In genomic region chr17:57084802-57085447, GRCh38 we compare ENCODE assay signal across 8 cellular contexts. TPM values are rescaled to one million over a fixed set of nuclear protein-coding genes. Genes with fewer than 3 reads are reported as not detected.
A peak's percentile ranks its signal among the peaks of the same experiment; 100 is the strongest.
DNase-seq lines count a peak whose midpoint lies in the region; ATAC-seq and TF ChIP-seq lines count a peak whose summit lies in the region.

A gene with protein sequence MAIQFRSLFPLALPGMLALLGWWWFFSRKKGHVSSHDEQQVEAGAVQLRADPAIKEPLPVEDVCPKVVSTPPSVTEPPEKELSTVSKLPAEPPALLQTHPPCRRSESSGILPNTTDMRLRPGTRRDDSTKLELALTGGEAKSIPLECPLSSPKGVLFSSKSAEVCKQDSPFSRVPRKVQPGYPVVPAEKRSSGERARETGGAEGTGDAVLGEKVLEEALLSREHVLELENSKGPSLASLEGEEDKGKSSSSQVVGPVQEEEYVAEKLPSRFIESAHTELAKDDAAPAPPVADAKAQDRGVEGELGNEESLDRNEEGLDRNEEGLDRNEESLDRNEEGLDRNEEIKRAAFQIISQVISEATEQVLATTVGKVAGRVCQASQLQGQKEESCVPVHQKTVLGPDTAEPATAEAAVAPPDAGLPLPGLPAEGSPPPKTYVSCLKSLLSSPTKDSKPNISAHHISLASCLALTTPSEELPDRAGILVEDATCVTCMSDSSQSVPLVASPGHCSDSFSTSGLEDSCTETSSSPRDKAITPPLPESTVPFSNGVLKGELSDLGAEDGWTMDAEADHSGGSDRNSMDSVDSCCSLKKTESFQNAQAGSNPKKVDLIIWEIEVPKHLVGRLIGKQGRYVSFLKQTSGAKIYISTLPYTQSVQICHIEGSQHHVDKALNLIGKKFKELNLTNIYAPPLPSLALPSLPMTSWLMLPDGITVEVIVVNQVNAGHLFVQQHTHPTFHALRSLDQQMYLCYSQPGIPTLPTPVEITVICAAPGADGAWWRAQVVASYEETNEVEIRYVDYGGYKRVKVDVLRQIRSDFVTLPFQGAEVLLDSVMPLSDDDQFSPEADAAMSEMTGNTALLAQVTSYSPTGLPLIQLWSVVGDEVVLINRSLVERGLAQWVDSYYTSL (plus strand): TSS chr17:57085246. CDS start chr17:57105465, 20,219 bp downstream.

- H4K20me1 ChIP-seq in SK-N-SH (ENCODE audit: insufficient read depth) = no peaks in the 10 kb centered on the region

- CTCF ChIA-PET in SK-N-SH (lab: Yijun Ruan, JAX) = interaction anchor here (0.6 to 4.2 kb wide), 20 partner anchors 10 to 749 kb away, joined by 3 to 13 read pairs (median 4); partner anchors contain the start of gene SCPEP1

- H2AFZ ChIP-seq in SK-N-SH (ENCODE audit: low read depth) = peak within 1 kb of the TSS; percentile 99

- no peaks in the 10 kb centered on the region for H3K9me2 ChIP-seq in SK-N-SH

- peak within 1 kb of the TSS; percentile 98 for H3K9ac ChIP-seq in SK-N-SH

- 0 out of 2 replicates have a peak, but pooled peaks cover 5% of the 10 kb centered on the region for H3K79me2 ChIP-seq in SK-N-SH (ENCODE audit: insufficient read depth)

- TF ChIP-seq CTCF in SK-N-SH (IDR thresholded peaks at IDR 0.05) = no peak
- TF ChIP-seq CTCF in omental fat pad (IDR thresholded peaks at IDR 0.05) = no peak

- H3K27ac ChIP-seq in SK-N-SH (ENCODE audit: low read depth in 2 of 2, low read length in 1 of 2) = peak within 1 kb of the TSS; percentile 94 to 98
- peak within 1 kb of the TSS; percentile 93 for H3K27ac ChIP-seq in temporal lobe (ENCODE audit: low read depth, low read length)

- peak; percentile 93 for DNase-seq in NCI-H1092 (lab: John Stamatoyannopoulos, UW)
- peak; percentile 100 for DNase-seq in SK-N-SH
- DNase-seq in activated naive CD4-positive, alpha-beta T cell treated with anti-CD3 and anti-CD28 coated beads, Interleukin-2, amount 50 U/mL, for 16 hours = peak; percentile 96
- DNase-seq in globus pallidus (ENCODE audit: low spot score) = peak; percentile 94
- DNase-seq in omental fat pad (ENCODE audit: low spot score) = peak; percentile 80

- WGBS in SK-N-SH (ENCODE audit: low lambda C conversion rate) = under 1% methylated on average over 77 of the region's 85 CpGs

- H3K4me2 ChIP-seq in SK-N-SH = peak within 1 kb of the TSS; percentile 98

- TF ChIP-seq EP300 in SK-N-SH (IDR thresholded peaks at IDR 0.05; ENCODE audit: borderline replicate concordance in 1 of 2, low read depth in 1 of 2, low read length in 1 of 2) = no peak

- H3K4me3 ChIP-seq in SK-N-SH (ENCODE audit: low read depth in 2 of 2, low read length in 1 of 2) = peak within 1 kb of the TSS; percentile 87 to 97

- no peaks in the 10 kb centered on the region for H3K9me3 ChIP-seq in SK-N-SH

- no peak for TF ChIP-seq RAD21 in SK-N-SH (IDR thresholded peaks at IDR 0.05; ENCODE audit: low read length)

- H3K27me3 ChIP-seq in SK-N-SH (ENCODE audit: insufficient read depth) = no peaks in the 10 kb centered on the region

- peaks cover 0 to 12% of the 10 kb centered on the region in 2 experiments; a peak in 2 of 4 replicates for H3K4me1 ChIP-seq in SK-N-SH (ENCODE audit: control insufficient read depth in 1 of 2, insufficient read depth in 2 of 2, low read depth in 1 of 2, low read length in 1 of 2)

- peak; percentile 94 for TF ChIP-seq POLR2A in GM10847 (IDR thresholded peaks at IDR 0.05; ENCODE audit: extremely low read depth, insufficient read length)

- POLR2A ChIA-PET in SK-N-SH (lab: Yijun Ruan, JAX) = interaction anchor here (0.6 to 3.0 kb wide), 9 partner anchors 12 to 922 kb away, joined by 3 to 15 read pairs (median 4); partner anchors contain the start of genes SCPEP1 and SRSF1

- peaks cover 6% of the 10 kb centered on the region for H3F3A ChIP-seq in SK-N-SH (replicated peaks; ENCODE audit: insufficient read depth)

- no peaks in the 10 kb centered on the region for H3K36me3 ChIP-seq in SK-N-SH (replicated peaks in 1 of 2; ENCODE audit: control insufficient read depth in 1 of 2, insufficient read depth in 2 of 2, low read length in 1 of 2)

- ATAC-seq in HG02610 (IDR thresholded peaks at IDR 0.05; ENCODE audit: unreplicated experiment) = peak; percentile 86
- peak; percentile 98 for ATAC-seq in omental fat pad (ENCODE audit: low FRiP score)

TF ChIP-seq in SK-N-SH, 30 proteins besides CTCF, POLR2A, EP300 and RAD21 (continues in another document):
- TF ChIP-seq NFIC (IDR thresholded peaks at IDR 0.05; ENCODE audit: borderline replicate concordance) = no peak; the same call in 1 of the 2 replicates
- TF ChIP-seq, protein P1, sequence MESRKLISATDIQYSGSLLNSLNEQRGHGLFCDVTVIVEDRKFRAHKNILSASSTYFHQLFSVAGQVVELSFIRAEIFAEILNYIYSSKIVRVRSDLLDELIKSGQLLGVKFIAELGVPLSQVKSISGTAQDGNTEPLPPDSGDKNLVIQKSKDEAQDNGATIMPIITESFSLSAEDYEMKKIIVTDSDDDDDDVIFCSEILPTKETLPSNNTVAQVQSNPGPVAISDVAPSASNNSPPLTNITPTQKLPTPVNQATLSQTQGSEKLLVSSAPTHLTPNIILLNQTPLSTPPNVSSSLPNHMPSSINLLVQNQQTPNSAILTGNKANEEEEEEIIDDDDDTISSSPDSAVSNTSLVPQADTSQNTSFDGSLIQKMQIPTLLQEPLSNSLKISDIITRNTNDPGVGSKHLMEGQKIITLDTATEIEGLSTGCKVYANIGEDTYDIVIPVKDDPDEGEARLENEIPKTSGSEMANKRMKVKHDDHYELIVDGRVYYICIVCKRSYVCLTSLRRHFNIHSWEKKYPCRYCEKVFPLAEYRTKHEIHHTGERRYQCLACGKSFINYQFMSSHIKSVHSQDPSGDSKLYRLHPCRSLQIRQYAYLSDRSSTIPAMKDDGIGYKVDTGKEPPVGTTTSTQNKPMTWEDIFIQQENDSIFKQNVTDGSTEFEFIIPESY (IDR thresholded peaks at IDR 0.05; ENCODE audit: borderline replicate concordance, low read depth) = peak; percentile 98
- TF ChIP-seq CHD2 (IDR thresholded peaks at IDR 0.05; ENCODE audit: low read length, partially characterized antibody) = peak; percentile 100
- no peak; the same call in 1 of the 2 replicates for TF ChIP-seq USF1 (IDR thresholded peaks at IDR 0.05; ENCODE audit: borderline replicate concordance, low read depth)
- TF ChIP-seq TAF1 (IDR thresholded peaks at IDR 0.05; ENCODE audit: borderline replicate concordance, low read depth, low read length) = no peak; the same call in 1 of the 2 replicates
- peak; percentile 43; the same call in 1 of the 2 replicates for TF ChIP-seq TCF12 (IDR thresholded peaks at IDR 0.05)
- no peak for TF ChIP-seq FOSL2 (IDR thresholded peaks at IDR 0.05; ENCODE audit: borderline replicate concordance, low read depth)
- TF ChIP-seq, protein P2, sequence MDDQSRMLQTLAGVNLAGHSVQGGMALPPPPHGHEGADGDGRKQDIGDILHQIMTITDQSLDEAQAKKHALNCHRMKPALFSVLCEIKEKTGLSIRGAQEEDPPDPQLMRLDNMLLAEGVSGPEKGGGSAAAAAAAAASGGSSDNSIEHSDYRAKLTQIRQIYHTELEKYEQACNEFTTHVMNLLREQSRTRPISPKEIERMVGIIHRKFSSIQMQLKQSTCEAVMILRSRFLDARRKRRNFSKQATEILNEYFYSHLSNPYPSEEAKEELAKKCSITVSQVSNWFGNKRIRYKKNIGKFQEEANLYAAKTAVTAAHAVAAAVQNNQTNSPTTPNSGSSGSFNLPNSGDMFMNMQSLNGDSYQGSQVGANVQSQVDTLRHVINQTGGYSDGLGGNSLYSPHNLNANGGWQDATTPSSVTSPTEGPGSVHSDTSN (IDR thresholded peaks at IDR 0.05) = no peak; the same call in 1 of the 2 replicates
- TF ChIP-seq GABPA (IDR thresholded peaks at IDR 0.05; ENCODE audit: low read depth) = peak; percentile 23; the same call in 1 of the 2 replicates
- TF ChIP-seq, protein P3, sequence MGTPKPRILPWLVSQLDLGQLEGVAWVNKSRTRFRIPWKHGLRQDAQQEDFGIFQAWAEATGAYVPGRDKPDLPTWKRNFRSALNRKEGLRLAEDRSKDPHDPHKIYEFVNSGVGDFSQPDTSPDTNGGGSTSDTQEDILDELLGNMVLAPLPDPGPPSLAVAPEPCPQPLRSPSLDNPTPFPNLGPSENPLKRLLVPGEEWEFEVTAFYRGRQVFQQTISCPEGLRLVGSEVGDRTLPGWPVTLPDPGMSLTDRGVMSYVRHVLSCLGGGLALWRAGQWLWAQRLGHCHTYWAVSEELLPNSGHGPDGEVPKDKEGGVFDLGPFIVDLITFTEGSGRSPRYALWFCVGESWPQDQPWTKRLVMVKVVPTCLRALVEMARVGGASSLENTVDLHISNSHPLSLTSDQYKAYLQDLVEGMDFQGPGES (IDR thresholded peaks at IDR 0.05; ENCODE audit: low read depth, low read length) = no peak
- TF ChIP-seq RCOR1 (IDR thresholded peaks at IDR 0.05; ENCODE audit: low read length) = peak; percentile 42; the same call in 1 of the 2 replicates
- no peak; the same call in none of the 2 replicates for TF ChIP-seq GATA2 (CRISPR knock-in tag; IDR thresholded peaks at IDR 0.05)
- no peak for TF ChIP-seq SMC3 (IDR thresholded peaks at IDR 0.05; ENCODE audit: low read depth, low read length)
- peak; percentile 54 for TF ChIP-seq ELF1 (IDR thresholded peaks at IDR 0.05)
- TF ChIP-seq RXRA (IDR thresholded peaks at IDR 0.05; ENCODE audit: borderline replicate concordance, low read depth) = no peak; the same call in 1 of the 2 replicates
- peak; percentile 86 for TF ChIP-seq SIN3A (IDR thresholded peaks at IDR 0.05; ENCODE audit: borderline replicate concordance, low read depth, low read length)
- peak; percentile 69; the same call in 1 of the 2 replicates for TF ChIP-seq FOXJ3 (CRISPR knock-in tag; IDR thresholded peaks at IDR 0.05)
- no peak for TF ChIP-seq MEF2A (IDR thresholded peaks at IDR 0.05; ENCODE audit: borderline replicate concordance, low read depth)

RNA-seq across cellular contexts. Expression of the gene that starts here (rescaled TPM):
- 23.7 and 36.3 TPM in 2 replicates for polyA plus RNA-seq in SK-N-SH (2012; rRNA removed)
- polyA plus RNA-seq in SK-N-SH (2012; cell fraction: cytosol; rRNA removed) = 17.5 and 19.6 TPM in 2 replicates
- 106 and 135 TPM in 2 replicates for polyA plus RNA-seq in SK-N-SH (2012; cell fraction: nucleus; rRNA removed)
- total RNA-seq in omental fat pad (10 to 100 TPM; 29.4 to 89.0 (median 36.1) TPM), temporal lobe (22.9 TPM)

Comparison
In these comparisons a context has a peak if more than half of its experiments do, and no peak if none do; other contexts are left out.
1. Peak in every context shown above with its lines: DNase-seq, ATAC-seq, H3K4me3 ChIP-seq and H3K27ac ChIP-seq.